8 cellular contexts compared by ENCODE assay signal in genomic region chr10:98664329-98665042, GRCh38.
DNase-seq lines count a peak whose midpoint lies in the region; ATAC-seq and TF ChIP-seq lines count a peak whose summit lies in the region.

No MANE protein-coding gene starts in this region.

- no peak overlapping the region for H3K4me3 Mint-ChIP-seq in activated CD4-positive, alpha-beta T cell treated with anti-CD3 and anti-CD28 coated beads, Interleukin-2, amount 10 ng/mL, durations not matched to agents 24 days and 14 days

- H2BK5ac ChIP-seq in IMR-90 (ENCODE audit: low read depth, low read length, poor library complexity, severe bottlenecking): no peak overlapping the region

- H4K91ac ChIP-seq in IMR-90 (ENCODE audit: insufficient read depth, low read depth, low read length): no peak overlapping the region

- no peaks in the 10 kb centered on the region for H3K4me1 ChIP-seq in IMR-90 (ENCODE audit: control insufficient read depth, insufficient read depth, low read length)

- no peaks in the 10 kb centered on the region for H4K20me1 ChIP-seq in IMR-90 (ENCODE audit: insufficient read depth, low read length)

- peak; percentile 53 for TF ChIP-seq RAD21 in IMR-90 (IDR thresholded peaks at IDR 0.05; ENCODE audit: low read length)

- H2AK9ac ChIP-seq in IMR-90 (replicated peaks; ENCODE audit: low read depth, low read length, poor library complexity): no peak overlapping the region

- POLR2A ChIA-PET in IMR-90 (lab: Charles Lee; ENCODE audit: unreplicated experiment): no interaction called here

- TF ChIP-seq CTCF in GM13977 (IDR thresholded peaks at IDR 0.05; ENCODE audit: extremely low read depth, insufficient read depth, missing control alignments): peak; percentile 63
- TF ChIP-seq CTCF in IMR-90 (conservative IDR thresholded peaks at IDR 0.05; ENCODE audit: low read depth, low read length): peak; percentile 50
- peak; percentile 41 for TF ChIP-seq CTCF in foreskin fibroblast (IDR thresholded peaks at IDR 0.05; ENCODE audit: low read depth, low read length)

- H2AK5ac ChIP-seq in IMR-90 (ENCODE audit: low read depth, low read length): no peak overlapping the region

- no peak overlapping the region for H3K23ac ChIP-seq in IMR-90 (ENCODE audit: low read depth, low read length)

- no peak overlapping the region for H3K14ac ChIP-seq in IMR-90 (replicated peaks; ENCODE audit: low read depth, low read length)

- H3K4ac ChIP-seq in IMR-90 (ENCODE audit: low read depth, low read length): no peak overlapping the region

- no TSS peak for BruUV-seq in IMR-90 (replicated peaks; lab: Mats Ljungman, UMichigan)

- dilution Hi-C loops in IMR-90 (cut with HindIII; ENCODE audit: low sequenced_read_pairs, unreplicated experiment): no loop called here

- H3K4me2 ChIP-seq in IMR-90 (ENCODE audit: low read depth, low read length): no peak overlapping the region

- 34% methylated on average over 6 of the region's 13 CpGs; no CpG with 5 or more reads in 1 of the 2 experiments for WGBS in IMR-90 (ENCODE audit: extremely low coverage in 2 of 2, insufficient read length in 1 of 2), 2 experiments

- intact Hi-C loops in IMR-90 (cut with micrococcal nuclease): loop anchor here (1.0 to 10.0 kb wide), 2 partner anchors 197 to 750 kb away; no protein-coding TSS in a partner anchor
- intact Hi-C loops in activated CD4-positive, alpha-beta T cell treated with anti-CD3 and anti-CD28 coated beads, Interleukin-2, amount 10 ng/mL, durations not matched to agents 24 days and 14 days (cut with micrococcal nuclease): loop anchor here (1.0 kb wide), 1 partner anchor 197 kb away; no protein-coding TSS in a partner anchor

- H3K9me3 ChIP-seq in IMR-90 (ENCODE audit: control insufficient read depth, insufficient read depth, low read length): no peaks in the 10 kb centered on the region

- peak; percentile 67 for ATAC-seq in IMR-90 (ENCODE audit: low read depth)
- no peak for ATAC-seq in GM19397 (IDR thresholded peaks at IDR 0.05; ENCODE audit: unreplicated experiment)

- DNase-seq in AG08395 (ENCODE audit: low spot score) (peak; percentile 33), GM13977 (ENCODE audit: low spot score) (peak; percentile 43), IMR-90 (peak; percentile 7), foreskin fibroblast (peak in 1 of 2 donors; percentile 19), cerebellar nuclear complex (lab: John Stamatoyannopoulos, UW) (no peak)
- DNase-seq in activated CD4-positive, alpha-beta T cell treated with anti-CD3 and anti-CD28 coated beads, Interleukin-2, amount 10 ng/mL, durations not matched to agents 24 days and 14 days: peak; percentile 80
- DNase-seq in stimulated activated CD4-positive, alpha-beta T cell treated with anti-CD3 and anti-CD28 coated beads, Interleukin-2, amount 100 ng/mL, for 48 hours: peak; percentile 21 to 38

- H3K9ac ChIP-seq in IMR-90 (ENCODE audit: low read depth, low read length): no peak overlapping the region

- no peak overlapping the region for H3K27ac ChIP-seq in IMR-90 (ENCODE audit: insufficient read depth, low read length)

- H3K79me1 ChIP-seq in IMR-90 (ENCODE audit: low read depth in 1 of 2, low read length in 2 of 2): no peaks in the 10 kb centered on the region

- no peak for TF ChIP-seq POLR2A in IMR-90 (IDR thresholded peaks at IDR 0.05; ENCODE audit: low read depth, low read length)

- H3K18ac ChIP-seq in IMR-90 (ENCODE audit: low read depth, low read length): no peak overlapping the region

- H4K5ac ChIP-seq in IMR-90 (ENCODE audit: low read depth, low read length): no peak overlapping the region

- no peak overlapping the region for H2BK120ac ChIP-seq in IMR-90 (ENCODE audit: low read depth, low read length)

- in situ Hi-C loops in GM13977 (cut with MboI; ENCODE audit: low pct_unique_long_range_greater_than_20kb, low sequenced_read_pairs, unreplicated experiment): loop anchor here (10.0 kb wide), 1 partner anchor 200 kb away; no protein-coding TSS in a partner anchor
- in situ Hi-C loops in IMR-90 (cut with MboI; ENCODE audit: low sequenced_read_pairs): loop anchor here (5.0 kb wide), 1 partner anchor 202 kb away; no protein-coding TSS in a partner anchor

- H2BK20ac ChIP-seq in IMR-90 (ENCODE audit: low read depth, low read length): no peak overlapping the region

- H2BK15ac ChIP-seq in IMR-90 (ENCODE audit: low read depth, low read length): no peak overlapping the region

- no peak overlapping the region for H3K56ac ChIP-seq in IMR-90 (ENCODE audit: extremely low read depth, insufficient read depth, low read length)

- H3K27me3 ChIP-seq in IMR-90 (ENCODE audit: control insufficient read depth, insufficient read depth, low read length): no peaks in the 10 kb centered on the region

- no peaks in the 10 kb centered on the region for H3K9me3 Mint-ChIP-seq in activated CD4-positive, alpha-beta T cell treated with anti-CD3 and anti-CD28 coated beads, Interleukin-2, amount 10 ng/mL, durations not matched to agents 24 days and 14 days

- no peak overlapping the region for H4K8ac ChIP-seq in IMR-90 (ENCODE audit: low read depth in 2 of 2, low read length in 2 of 2)

- no peaks in the 10 kb centered on the region for H3K9me1 ChIP-seq in IMR-90 (ENCODE audit: insufficient read depth, low read length)

- no peaks in the 10 kb centered on the region for H3K4me1 Mint-ChIP-seq in activated CD4-positive, alpha-beta T cell treated with anti-CD3 and anti-CD28 coated beads, Interleukin-2, amount 10 ng/mL, durations not matched to agents 24 days and 14 days

- H3K36me3 Mint-ChIP-seq in activated CD4-positive, alpha-beta T cell treated with anti-CD3 and anti-CD28 coated beads, Interleukin-2, amount 10 ng/mL, durations not matched to agents 24 days and 14 days (ENCODE audit: low read depth): no peaks in the 10 kb centered on the region

- peak overlapping the region; percentile 33 for H2AFZ ChIP-seq in IMR-90 (replicated peaks; ENCODE audit: low read length, poor library complexity)

- no peak overlapping the region for H3K4me3 ChIP-seq in IMR-90 (ENCODE audit: insufficient read depth, low read depth, low read length)
- no peak overlapping the region for H3K4me3 ChIP-seq in foreskin fibroblast (ENCODE audit: low read depth in 1 of 2, low read length in 2 of 2)

- CTCF ChIA-PET in IMR-90 (lab: Yijun Ruan, JAX): interaction anchor here (0.6 kb wide), 1 partner anchor 874 kb away, joined by 4 read pairs; no protein-coding TSS in a partner anchor

- H3K27me3 Mint-ChIP-seq in activated CD4-positive, alpha-beta T cell treated with anti-CD3 and anti-CD28 coated beads, Interleukin-2, amount 10 ng/mL, durations not matched to agents 24 days and 14 days: peaks cover 18% of the 10 kb centered on the region

- no peak overlapping the region for H3K27ac Mint-ChIP-seq in activated CD4-positive, alpha-beta T cell treated with anti-CD3 and anti-CD28 coated beads, Interleukin-2, amount 10 ng/mL, durations not matched to agents 24 days and 14 days

- no peaks in the 10 kb centered on the region for H3K36me3 ChIP-seq in IMR-90 (ENCODE audit: control insufficient read depth, insufficient read depth, low read length)

TF ChIP-seq in IMR-90, 13 proteins besides CTCF, POLR2A, EP300 and RAD21:
- TF ChIP-seq CHD1 (IDR thresholded peaks at IDR 0.05; ENCODE audit: low read depth, low read length) (no peak), NFE2L2 (IDR thresholded peaks at IDR 0.05; ENCODE audit: low read depth, low read length) (no peak), MXI1 (IDR thresholded peaks at IDR 0.05; ENCODE audit: borderline replicate concordance, low read depth, low read length) (no peak), SMC3 (IDR thresholded peaks at IDR 0.05; ENCODE audit: low read depth, low read length) (peak; percentile 69)
- TF ChIP-seq, protein P1, sequence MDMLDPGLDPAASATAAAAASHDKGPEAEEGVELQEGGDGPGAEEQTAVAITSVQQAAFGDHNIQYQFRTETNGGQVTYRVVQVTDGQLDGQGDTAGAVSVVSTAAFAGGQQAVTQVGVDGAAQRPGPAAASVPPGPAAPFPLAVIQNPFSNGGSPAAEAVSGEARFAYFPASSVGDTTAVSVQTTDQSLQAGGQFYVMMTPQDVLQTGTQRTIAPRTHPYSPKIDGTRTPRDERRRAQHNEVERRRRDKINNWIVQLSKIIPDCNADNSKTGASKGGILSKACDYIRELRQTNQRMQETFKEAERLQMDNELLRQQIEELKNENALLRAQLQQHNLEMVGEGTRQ (IDR thresholded peaks at IDR 0.05; ENCODE audit: low read depth, low read length): no peak

Comparison
In these comparisons a context has a peak if more than half of its experiments do, and no peak if none do; other contexts are left out.
1. DNase-seq: peak in AG08395 (single experiment), GM13977 (single experiment), IMR-90 (single experiment), activated CD4-positive, alpha-beta T cell treated with anti-CD3 and anti-CD28 coated beads, Interleukin-2, amount 10 ng/mL, durations not matched to agents 24 days and 14 days (single experiment) and stimulated activated CD4-positive, alpha-beta T cell treated with anti-CD3 and anti-CD28 coated beads, Interleukin-2, amount 100 ng/mL, for 48 hours (2 of 2); none in cerebellar nuclear complex (0 of 2).
2. Peak in every context shown above with its lines, with median percentiles within 50 percentile points of each other: CTCF ChIP-seq.